ENCODE assay signal across 12 cellular contexts in the genomic region with DNA sequence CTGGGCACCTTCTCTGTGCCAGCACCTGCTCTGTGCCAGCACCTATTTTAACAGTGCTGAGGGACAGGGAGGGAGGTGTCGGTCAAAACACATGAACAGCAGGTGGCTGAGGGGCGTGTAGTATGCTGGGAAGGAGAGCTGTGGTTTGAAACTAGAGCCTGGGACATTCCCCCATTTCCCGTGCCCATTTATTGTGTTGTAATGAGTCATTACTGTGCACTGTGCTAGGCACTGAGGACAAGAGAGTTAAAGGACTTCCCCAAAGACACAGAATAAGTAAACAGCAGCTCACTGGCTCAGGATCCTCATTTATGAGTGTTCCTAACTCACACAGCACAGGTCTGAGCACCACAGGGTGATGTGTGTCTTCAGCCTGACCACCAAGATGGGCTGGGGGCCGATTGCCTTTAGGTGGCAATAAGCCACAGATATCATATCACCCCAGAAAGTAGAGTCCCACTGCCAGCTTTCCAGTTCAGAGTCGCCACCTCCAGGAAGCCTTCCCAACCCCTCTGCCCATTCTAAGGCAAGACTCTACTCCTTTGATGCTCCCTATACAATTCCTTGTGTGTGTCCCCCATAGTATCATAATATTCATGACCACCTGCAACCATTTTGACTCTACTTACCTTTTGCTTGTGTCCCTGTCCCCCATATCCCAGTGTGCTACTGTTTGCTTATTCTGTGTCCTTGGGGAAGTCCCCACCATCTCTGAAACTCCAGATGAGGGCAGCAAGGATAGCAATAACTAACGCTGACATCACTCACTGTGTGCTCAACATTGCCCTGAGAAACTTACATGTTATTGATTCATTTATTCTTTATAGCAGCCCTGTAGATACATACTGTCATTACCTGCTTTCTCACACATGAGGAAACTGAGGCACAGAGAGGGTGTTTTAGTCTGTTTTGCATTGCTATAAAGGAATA.
DNase-seq lines count a peak whose midpoint lies in the region; ATAC-seq and TF ChIP-seq lines count a peak whose summit lies in the region.
"Had no signal": no experiment of that assay in that cellular context is flagged by ENCODE, and none has a peak within 500 bp of the region (broad histone marks: within the 10 kb centered on the region; RNA-seq: fewer than 3 reads in every experiment).

No MANE protein-coding gene starts in this region.

- peaks cover 7% of the 10 kb centered on the region for H3K9me3 Mint-ChIP-seq in MCF 10A (ENCODE audit: unreplicated experiment)
- no peaks in the 10 kb centered on the region for H3K9me3 Mint-ChIP-seq in stimulated activated memory B cell treated with anti-CD40 and anti-IgM and Interleukin-4, amounts not matched to agents 10 μg/mL and 1 μg/mL and 100 μg/mL, for 72 hours

- ATAC-seq in GM21423 (IDR thresholded peaks at IDR 0.05; ENCODE audit: unreplicated experiment) (peak; percentile 62), HG03432 (IDR thresholded peaks at IDR 0.05; ENCODE audit: unreplicated experiment) (peak; percentile 78), T-helper 17 cell (no peak)
- peak; percentile 71 for ATAC-seq in stimulated activated memory B cell treated with anti-CD40 and anti-IgM and Interleukin-4, amounts not matched to agents 10 μg/mL and 1 μg/mL and 100 μg/mL, for 72 hours

- intact Hi-C loops in MCF 10A (cut with micrococcal nuclease) = no loop called here
- intact Hi-C loops in breast epithelium (cut with DNase I; ENCODE audit: low total_unique reads) = no loop called here

- no peaks in the 10 kb centered on the region for H3K9me3 ChIP-seq in breast epithelium
- no peaks in the 10 kb centered on the region for H3K9me3 ChIP-seq in T-helper 17 cell (ENCODE audit: control insufficient read depth, low read length, poor library complexity, severe bottlenecking)
- H3K9me3 ChIP-seq: adrenal gland had no signal

- H3K27me3 ChIP-seq in breast epithelium = peaks cover 0 to 7% of the 10 kb centered on the region in 2 donors
- H3K27me3 ChIP-seq: adrenal gland had no signal

- no peak overlapping the region for H3K27ac ChIP-seq in breast epithelium
- H3K27ac ChIP-seq: adrenal gland had no signal

- no peak overlapping the region for H3K4me3 ChIP-seq in breast epithelium
- H3K4me3 ChIP-seq: adrenal gland had no signal

- TF ChIP-seq CTCF in MCF 10A (IDR thresholded peaks at IDR 0.05; ENCODE audit: unreplicated experiment) (no peak), breast epithelium (IDR thresholded peaks at IDR 0.05) (no peak)

- H3K36me3 Mint-ChIP-seq in MCF 10A (ENCODE audit: insufficient read depth, unreplicated experiment) (no peaks in the 10 kb centered on the region), T-helper 17 cell (ENCODE audit: low read depth) (no peaks in the 10 kb centered on the region)
- no peaks in the 10 kb centered on the region for H3K36me3 Mint-ChIP-seq in stimulated activated memory B cell treated with anti-CD40 and anti-IgM and Interleukin-4, amounts not matched to agents 10 μg/mL and 1 μg/mL and 100 μg/mL, for 72 hours

- H3K27me3 Mint-ChIP-seq in MCF 10A (ENCODE audit: insufficient read depth, unreplicated experiment) (no peaks in the 10 kb centered on the region), T-helper 17 cell (peaks cover 41% of the 10 kb centered on the region)
- peaks cover 14% of the 10 kb centered on the region for H3K27me3 Mint-ChIP-seq in stimulated activated memory B cell treated with anti-CD40 and anti-IgM and Interleukin-4, amounts not matched to agents 10 μg/mL and 1 μg/mL and 100 μg/mL, for 72 hours

- no peaks in the 10 kb centered on the region for H3K4me1 ChIP-seq in breast epithelium
- H3K4me1 ChIP-seq: adrenal gland had no signal

- H3K36me3 ChIP-seq in breast epithelium = no peaks in the 10 kb centered on the region
- H3K36me3 ChIP-seq: adrenal gland had no signal

- TF ChIP-seq POLR2A in breast epithelium (IDR thresholded peaks at IDR 0.05) = no peak

- POLR2A ChIA-PET in MCF 10A (lab: Yijun Ruan, JAX) = interaction anchor here (0.6 kb wide), 1 partner anchor 12 kb away, joined by 3 read pairs; no protein-coding TSS in a partner anchor

- H3K27ac Mint-ChIP-seq in MCF 10A (ENCODE audit: low read depth, unreplicated experiment) = no peak overlapping the region
- no peak overlapping the region for H3K27ac Mint-ChIP-seq in stimulated activated memory B cell treated with anti-CD40 and anti-IgM and Interleukin-4, amounts not matched to agents 10 μg/mL and 1 μg/mL and 100 μg/mL, for 72 hours
- no peak overlapping the region for H3K27ac Mint-ChIP-seq in T-helper 17 cell

- DNase-seq in MCF 10A (ENCODE audit: unreplicated experiment) = peak; percentile 21
- DNase-seq in breast epithelium (ENCODE audit: low spot score in 2 of 2) = no peak
- no peak for DNase-seq in DMS 273 treated with DMSO at 0.1 percent for 48 hours (lab: John Stamatoyannopoulos, UW)
- no peak for DNase-seq in T-helper 17 cell
- no peak for DNase-seq in activated T-cell treated with anti-CD3 and anti-CD28 coated beads, Interleukin-2, amount 50 U/mL, for 1 hour
- DNase-seq: activated CD4-positive, alpha-beta T cell treated with anti-CD3 and anti-CD28 coated beads, Interleukin-2, amount 50 U/mL, for 1 hour; effector CD4-positive, alpha-beta T cell; NCI-H69 had no signal

- CTCF ChIA-PET in MCF 10A (lab: Yijun Ruan, JAX) = no interaction called here

- no peak overlapping the region for H3K4me3 Mint-ChIP-seq in MCF 10A (ENCODE audit: unreplicated experiment)
- H3K4me3 Mint-ChIP-seq in stimulated activated memory B cell treated with anti-CD40 and anti-IgM and Interleukin-4, amounts not matched to agents 10 μg/mL and 1 μg/mL and 100 μg/mL, for 72 hours = no peak overlapping the region
- H3K4me3 Mint-ChIP-seq in T-helper 17 cell = no peak overlapping the region

- no TSS peak for BruUV-seq in MCF 10A (replicated peaks; lab: Mats Ljungman, UMichigan)

- H3K4me1 Mint-ChIP-seq in MCF 10A (ENCODE audit: insufficient read depth, unreplicated experiment) = no peaks in the 10 kb centered on the region
- H3K4me1 Mint-ChIP-seq in stimulated activated memory B cell treated with anti-CD40 and anti-IgM and Interleukin-4, amounts not matched to agents 10 μg/mL and 1 μg/mL and 100 μg/mL, for 72 hours = peaks cover 11% of the 10 kb centered on the region
- peaks cover 10% of the 10 kb centered on the region for H3K4me1 Mint-ChIP-seq in T-helper 17 cell
